In the genomic region with DNA sequence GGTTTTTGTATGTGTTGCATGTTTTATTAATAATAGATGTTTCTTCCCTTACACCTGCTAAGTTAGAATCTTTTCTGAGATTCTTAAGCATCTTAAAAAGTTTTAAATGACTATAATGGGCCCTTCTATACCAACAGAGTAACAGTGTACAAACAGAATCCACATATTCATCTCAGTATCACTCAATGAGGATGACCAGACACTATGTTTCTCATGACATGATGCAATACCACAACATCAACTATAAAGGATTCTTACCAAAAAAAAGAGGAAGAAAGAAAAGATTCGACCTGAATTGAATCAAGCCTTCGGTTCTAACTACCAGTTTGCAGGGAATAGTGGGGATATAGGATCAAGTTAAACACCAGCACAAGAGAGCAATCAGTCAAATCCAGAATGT, we compare ENCODE assay signal across 9 cellular contexts. TPM values are rescaled to one million over a fixed set of nuclear protein-coding genes. Genes with fewer than 3 reads are reported as not detected.
DNase-seq lines count a peak whose midpoint lies in the region; ATAC-seq, FAIRE-seq and TF ChIP-seq lines count a peak whose summit lies in the region.
"Had no signal": no experiment of that assay in that cellular context is flagged by ENCODE, and none has a peak within 500 bp of the region (broad histone marks: within the 10 kb centered on the region; RNA-seq: fewer than 3 reads in every experiment).

No MANE protein-coding gene starts in this region.

- DNase-seq in GM13977 (ENCODE audit: low spot score) (peak; percentile 19), SK-N-MC (ENCODE audit: low read depth, low spot score) (no peak), naive B cell (no peak), NCI-H345 (lab: John Stamatoyannopoulos, UW) (no peak), hippocampal formation (lab: John Stamatoyannopoulos, UW) (no peak), urothelium cell line (ENCODE audit: low spot score) (no peak), COLO668 (lab: John Stamatoyannopoulos, UW; ENCODE audit: unreplicated experiment) (no peak)
- DNase-seq: right lobe of liver had no signal

- peak overlapping the region; percentile 81 for H3K27ac ChIP-seq in SK-N-MC
- H3K27ac ChIP-seq: right lobe of liver had no signal

- H3K4me3 Mint-ChIP-seq in naive B cell: no peak overlapping the region

- ATAC-seq in HG02678 (IDR thresholded peaks at IDR 0.05; ENCODE audit: unreplicated experiment) (peak; percentile 51), naive B cell (ENCODE audit: low read depth in 2 of 2) (peak; percentile 23 to 52)

- H3K4me3 ChIP-seq in SK-N-MC: no peak overlapping the region
- H3K4me3 ChIP-seq: right lobe of liver had no signal

- in situ Hi-C loops in GM13977 (cut with MboI; ENCODE audit: low pct_unique_long_range_greater_than_20kb, low sequenced_read_pairs, unreplicated experiment): no loop called here

- H3K27me3 Mint-ChIP-seq in naive B cell: no peaks in the 10 kb centered on the region

- peaks cover 0 to 12% of the 10 kb centered on the region in 2 donors for H3K36me3 Mint-ChIP-seq in naive B cell

- H3K27ac Mint-ChIP-seq in naive B cell: peak overlapping the region in 2 of 6 donors; percentile 1 to 29

- FAIRE-seq in urothelium cell line (lab: Jason Lieb, UNC): no peak

- H3K4me1 Mint-ChIP-seq in naive B cell: peaks cover 24 to 45% (median 35%) of the 10 kb centered on the region in 3 donors

- no peak for TF ChIP-seq CTCF in GM13977 (IDR thresholded peaks at IDR 0.05; ENCODE audit: extremely low read depth, insufficient read depth, missing control alignments)

- H3K9me3 Mint-ChIP-seq in naive B cell: no peaks in the 10 kb centered on the region

- H3K36me3 ChIP-seq in SK-N-MC (ENCODE audit: insufficient read depth, low read length): peaks cover 66% of the 10 kb centered on the region

- H3K9me3 ChIP-seq in SK-N-MC (ENCODE audit: low read depth, low read length): no peaks in the 10 kb centered on the region; the same call in none of the 2 replicates
- H3K9me3 ChIP-seq: right lobe of liver had no signal

- H3K9ac ChIP-seq in SK-N-MC (ENCODE audit: insufficient read length): no peak overlapping the region

RNA-seq across cellular contexts. Expression of a gene that starts 56.5 kb away (rescaled TPM):
- polyA plus RNA-seq in naive B cell (ENCODE audit: low read depth in 6 of 6): 10 to 100 TPM; 20.6 to 33.5 (median 26.7) TPM

RNA-seq across cellular contexts. Expression of a gene that starts 56.9 kb away (rescaled TPM):
- polyA plus RNA-seq in naive B cell (ENCODE audit: low read depth in 6 of 6): under 1 TPM in 1 of 6 donors, not detected in 5; 0.57 TPM
